Comparison of ENCODE assay signal across 1 cellular context in genomic region chr15:72685925-72686794, GRCh38.
TF ChIP-seq lines count a peak whose summit lies in the region.

Gene BBS4, plus strand, starts transcription at chr15:72686207. Its CDS starts 21 bp downstream, at chr15:72686228.
Gene HIGD2B, minus strand, starts transcription at chr15:72686182. Its CDS starts 9,808 bp downstream, at chr15:72676374.

TF ChIP-seq in HepG2, 621 proteins besides CTCF, POLR2A, EP300 and RAD21 (continued from another document and continues in another):
- no peak for TF ChIP-seq ATF5 (CRISPR knock-in tag; IDR thresholded peaks at IDR 0.05; ENCODE audit: low read depth)
- TF ChIP-seq KDM5A (IDR thresholded peaks at IDR 0.05; ENCODE audit: borderline replicate concordance, low read length): peak; percentile 56; the same call in 1 of the 2 replicates
- no peak for TF ChIP-seq ZNF740 (CRISPR knock-in tag; IDR thresholded peaks at IDR 0.05)
- TF ChIP-seq FOXK1 (CRISPR knock-in tag; IDR thresholded peaks at IDR 0.05; ENCODE audit: borderline replicate concordance, low read depth): peak; percentile 30; the same call in 1 of the 2 replicates
- TF ChIP-seq ZNF644 (CRISPR knock-in tag; IDR thresholded peaks at IDR 0.05; ENCODE audit: low read depth): no peak
- peak; percentile 53; the same call in 1 of the 2 replicates for TF ChIP-seq ZNF121 (CRISPR knock-in tag; IDR thresholded peaks at IDR 0.05)
- peak; percentile 55; the same call in 1 of the 2 replicates for TF ChIP-seq ZNF770 (CRISPR knock-in tag; IDR thresholded peaks at IDR 0.05)
- TF ChIP-seq JUND (CRISPR knock-in tag; IDR thresholded peaks at IDR 0.05): 0 out of 2 replicates have a peak, but pooled peaks have one; percentile 14
- peak; percentile 75 for TF ChIP-seq ZFX (CRISPR knock-in tag; IDR thresholded peaks at IDR 0.05; ENCODE audit: low read depth)
- no peak for TF ChIP-seq ZNF646 (CRISPR knock-in tag; IDR thresholded peaks at IDR 0.05)
- TF ChIP-seq SNAI1 (CRISPR knock-in tag; IDR thresholded peaks at IDR 0.05; ENCODE audit: borderline replicate concordance): peak; percentile 67; the same call in 1 of the 2 replicates
- peak; percentile 40; the same call in 1 of the 2 replicates for TF ChIP-seq GMEB1 (CRISPR knock-in tag; IDR thresholded peaks at IDR 0.05; ENCODE audit: borderline replicate concordance)
- no peak for TF ChIP-seq NFAT5 (CRISPR knock-in tag; IDR thresholded peaks at IDR 0.05)
- no peak for TF ChIP-seq MED13 (CRISPR knock-in tag; IDR thresholded peaks at IDR 0.05)
- peak; percentile 13; the same call in 1 of the 2 replicates for TF ChIP-seq HINFP (CRISPR knock-in tag; IDR thresholded peaks at IDR 0.05; ENCODE audit: low read depth)
- TF ChIP-seq ZNF574 (CRISPR knock-in tag; IDR thresholded peaks at IDR 0.05): peak; percentile 84
- TF ChIP-seq HNRNPUL1 (IDR thresholded peaks at IDR 0.05; ENCODE audit: low read depth, low read length): no peak
- TF ChIP-seq YEATS4 (CRISPR knock-in tag; IDR thresholded peaks at IDR 0.05; ENCODE audit: borderline replicate concordance): peak; percentile 38; the same call in 1 of the 2 replicates
- peak; percentile 80 for TF ChIP-seq THAP11 (CRISPR knock-in tag; IDR thresholded peaks at IDR 0.05)
- no peak for TF ChIP-seq MNT (IDR thresholded peaks at IDR 0.05)
- TF ChIP-seq JUN (CRISPR knock-in tag; IDR thresholded peaks at IDR 0.05): 0 out of 2 replicates have a peak, but pooled peaks have one; percentile 17
- TF ChIP-seq STAT5B (CRISPR knock-in tag; IDR thresholded peaks at IDR 0.05): no peak; the same call in 1 of the 2 replicates
- TF ChIP-seq ZNF350 (CRISPR knock-in tag; IDR thresholded peaks at IDR 0.05; ENCODE audit: borderline replicate concordance, low read depth): peak; percentile 86; the same call in 1 of the 2 replicates
- 0 out of 2 replicates have a peak, but pooled peaks have one; percentile 13 for TF ChIP-seq HOMEZ (CRISPR knock-in tag; IDR thresholded peaks at IDR 0.05; ENCODE audit: low read depth)
